9 cellular contexts compared by ENCODE assay signal in genomic region chr9:107548298-107549142, GRCh38. TPM values are rescaled to one million over a fixed set of nuclear protein-coding genes. Genes with fewer than 3 reads are reported as not detected.
DNase-seq lines count a peak whose midpoint lies in the region; ATAC-seq and TF ChIP-seq lines count a peak whose summit lies in the region.
"Had no signal": no experiment of that assay in that cellular context is flagged by ENCODE, and none has a peak within 500 bp of the region (broad histone marks: within the 10 kb centered on the region; RNA-seq: fewer than 3 reads in every experiment).

No MANE protein-coding gene starts in this region.

- H3K9me3 Mint-ChIP-seq in naive thymus-derived CD4-positive, alpha-beta T cell = peaks cover 0 to 9% (median 0%) of the 10 kb centered on the region in 11 donors
- no peaks in the 10 kb centered on the region for H3K9me3 Mint-ChIP-seq in stimulated activated memory B cell treated with anti-CD40 and anti-IgM and Interleukin-4, amounts not matched to agents 10 μg/mL and 1 μg/mL and 100 μg/mL, for 72 hours
- no peaks in the 10 kb centered on the region for H3K9me3 Mint-ChIP-seq in activated T-helper 2 cell treated with anti-CD3 and anti-CD28 coated beads, Interferon-gamma antibody, Interleukin-2, Interleukin-4, amounts not matched to agents 10 μg/mL and 5 μg/mL and 100 μg/mL, durations not matched to agents 14 hours and 24 hours and 36 hours

- no peaks in the 10 kb centered on the region for H3K27me3 ChIP-seq in BJ (ENCODE audit: control insufficient read depth, insufficient read depth, low read length)
- no peaks in the 10 kb centered on the region for H3K27me3 ChIP-seq in naive thymus-derived CD4-positive, alpha-beta T cell (ENCODE audit: control insufficient read depth in 2 of 2, insufficient read depth in 2 of 2, low read length in 2 of 2)

- H3K9me3 ChIP-seq in naive thymus-derived CD4-positive, alpha-beta T cell (ENCODE audit: control insufficient read depth in 2 of 3, low read length in 3 of 3) = no peaks in the 10 kb centered on the region

- no peak overlapping the region for H3K4me3 ChIP-seq in BJ (ENCODE audit: low read depth, low read length)
- H3K4me3 ChIP-seq in naive thymus-derived CD4-positive, alpha-beta T cell (ENCODE audit: low read length) = no peak overlapping the region

- TF ChIP-seq CTCF in BJ (IDR thresholded peaks at IDR 0.05; ENCODE audit: insufficient read depth, low read depth, low read length) = no peak

- POLR2A ChIA-PET in BJ (lab: Charles Lee) = no interaction called here
- POLR2A ChIA-PET in naive thymus-derived CD4-positive, alpha-beta T cell (lab: Charles Lee) = no interaction called here

- H3K4me1 Mint-ChIP-seq in naive thymus-derived CD4-positive, alpha-beta T cell = peaks cover 0 to 4% (median 0%) of the 10 kb centered on the region in 7 donors
- peaks cover 6% of the 10 kb centered on the region for H3K4me1 Mint-ChIP-seq in stimulated activated memory B cell treated with anti-CD40 and anti-IgM and Interleukin-4, amounts not matched to agents 10 μg/mL and 1 μg/mL and 100 μg/mL, for 72 hours
- no peaks in the 10 kb centered on the region for H3K4me1 Mint-ChIP-seq in activated T-helper 2 cell treated with anti-CD3 and anti-CD28 coated beads, Interferon-gamma antibody, Interleukin-2, Interleukin-4, amounts not matched to agents 10 μg/mL and 5 μg/mL and 100 μg/mL, durations not matched to agents 14 hours and 24 hours and 36 hours (ENCODE audit: low read depth)

- H3K27ac Mint-ChIP-seq in naive thymus-derived CD4-positive, alpha-beta T cell = no peak overlapping the region
- no peak overlapping the region for H3K27ac Mint-ChIP-seq in stimulated activated memory B cell treated with anti-CD40 and anti-IgM and Interleukin-4, amounts not matched to agents 10 μg/mL and 1 μg/mL and 100 μg/mL, for 72 hours
- no peak overlapping the region for H3K27ac Mint-ChIP-seq in activated T-helper 2 cell treated with anti-CD3 and anti-CD28 coated beads, Interferon-gamma antibody, Interleukin-2, Interleukin-4, amounts not matched to agents 10 μg/mL and 5 μg/mL and 100 μg/mL, durations not matched to agents 14 hours and 24 hours and 36 hours

- no peaks in the 10 kb centered on the region for H3K36me3 ChIP-seq in BJ (ENCODE audit: control insufficient read depth, insufficient read depth, low read length)
- no peaks in the 10 kb centered on the region for H3K36me3 ChIP-seq in naive thymus-derived CD4-positive, alpha-beta T cell (ENCODE audit: control insufficient read depth in 2 of 3, insufficient read depth in 3 of 3, low read length in 3 of 3)

- intact Hi-C loops in naive thymus-derived CD4-positive, alpha-beta T cell (cut with micrococcal nuclease) = no loop called here
- intact Hi-C loops in activated T-helper 2 cell treated with anti-CD3 and anti-CD28 coated beads, Interferon-gamma antibody, Interleukin-2, Interleukin-4, amounts not matched to agents 10 μg/mL and 5 μg/mL and 100 μg/mL, durations not matched to agents 14 hours and 24 hours and 36 hours (cut with micrococcal nuclease) = no loop called here

- no peaks in the 10 kb centered on the region for H3K36me3 Mint-ChIP-seq in naive thymus-derived CD4-positive, alpha-beta T cell
- H3K36me3 Mint-ChIP-seq in stimulated activated memory B cell treated with anti-CD40 and anti-IgM and Interleukin-4, amounts not matched to agents 10 μg/mL and 1 μg/mL and 100 μg/mL, for 72 hours = no peaks in the 10 kb centered on the region
- H3K36me3 Mint-ChIP-seq in activated T-helper 2 cell treated with anti-CD3 and anti-CD28 coated beads, Interferon-gamma antibody, Interleukin-2, Interleukin-4, amounts not matched to agents 10 μg/mL and 5 μg/mL and 100 μg/mL, durations not matched to agents 14 hours and 24 hours and 36 hours (ENCODE audit: low read depth) = no peaks in the 10 kb centered on the region

- no peak overlapping the region for H3K27ac ChIP-seq in naive thymus-derived CD4-positive, alpha-beta T cell (ENCODE audit: low read depth, low read length)

- no peak overlapping the region for H3K4me3 Mint-ChIP-seq in naive thymus-derived CD4-positive, alpha-beta T cell
- no peak overlapping the region for H3K4me3 Mint-ChIP-seq in stimulated activated memory B cell treated with anti-CD40 and anti-IgM and Interleukin-4, amounts not matched to agents 10 μg/mL and 1 μg/mL and 100 μg/mL, for 72 hours
- no peak overlapping the region for H3K4me3 Mint-ChIP-seq in activated T-helper 2 cell treated with anti-CD3 and anti-CD28 coated beads, Interferon-gamma antibody, Interleukin-2, Interleukin-4, amounts not matched to agents 10 μg/mL and 5 μg/mL and 100 μg/mL, durations not matched to agents 14 hours and 24 hours and 36 hours (ENCODE audit: low read depth)

- H3K4me1 ChIP-seq in naive thymus-derived CD4-positive, alpha-beta T cell (ENCODE audit: control insufficient read depth in 2 of 2, insufficient read depth in 2 of 2, low read length in 2 of 2) = no peaks in the 10 kb centered on the region

- peak; percentile 78 for DNase-seq in BJ (ENCODE audit: low read depth)
- peak; percentile 71 for DNase-seq in NCI-H226
- peak; percentile 68 to 82 for DNase-seq in dermis microvascular lymphatic vessel endothelial cell (ENCODE audit: low read depth in 2 of 2)
- DNase-seq in naive thymus-derived CD4-positive, alpha-beta T cell = no peak
- no peak for DNase-seq in activated CD4-positive, alpha-beta T cell treated with anti-CD3 and anti-CD28 coated beads for 1 hour
- no peak for DNase-seq in activated T-helper 2 cell treated with anti-CD3 and anti-CD28 coated beads, Interferon-gamma antibody, Interleukin-2, Interleukin-4, amounts not matched to agents 10 μg/mL and 5 μg/mL and 100 μg/mL, durations not matched to agents 14 hours and 24 hours and 36 hours (ENCODE audit: low spot score)
- no peak for DNase-seq in activated T-cell treated with anti-CD3 and anti-CD28 coated beads, Interleukin-2, amount 50 U/mL, for 1 hour
- DNase-seq: NCI-H748 treated with DMSO at 0.1 percent for 48 hours had no signal

- peaks cover 0 to 14% (median 7%) of the 10 kb centered on the region in 5 donors for H3K27me3 Mint-ChIP-seq in naive thymus-derived CD4-positive, alpha-beta T cell
- peaks cover 10% of the 10 kb centered on the region for H3K27me3 Mint-ChIP-seq in stimulated activated memory B cell treated with anti-CD40 and anti-IgM and Interleukin-4, amounts not matched to agents 10 μg/mL and 1 μg/mL and 100 μg/mL, for 72 hours
- no peaks in the 10 kb centered on the region for H3K27me3 Mint-ChIP-seq in activated T-helper 2 cell treated with anti-CD3 and anti-CD28 coated beads, Interferon-gamma antibody, Interleukin-2, Interleukin-4, amounts not matched to agents 10 μg/mL and 5 μg/mL and 100 μg/mL, durations not matched to agents 14 hours and 24 hours and 36 hours (ENCODE audit: low read depth)

- CTCF ChIA-PET in BJ (lab: Yijun Ruan, JAX) = no interaction called here
- CTCF ChIA-PET in naive thymus-derived CD4-positive, alpha-beta T cell (lab: Charles Lee) = no interaction called here

- peak; percentile 70 for ATAC-seq in naive thymus-derived CD4-positive, alpha-beta T cell
- ATAC-seq in stimulated activated memory B cell treated with anti-CD40 and anti-IgM and Interleukin-4, amounts not matched to agents 10 μg/mL and 1 μg/mL and 100 μg/mL, for 72 hours = no peak

RNA-seq across cellular contexts. Expression of gene KLF4, which starts 59.0 kb away (rescaled TPM):
- polyA plus RNA-seq in BJ (2011; rRNA removed) = 4.3 and 5.2 TPM in 2 replicates
- polyA minus RNA-seq in BJ (2011; rRNA and poly(A)+ RNA removed) = 3.5 and 4.3 TPM in 2 replicates
- total RNA-seq in dermis microvascular lymphatic vessel endothelial cell = 0.77 and 3.7 TPM in 2 replicates
- total RNA-seq in naive thymus-derived CD4-positive, alpha-beta T cell = 100 to 1,000 TPM in 1 of 5 experiments, 10 to 100 TPM in 1, 1 to 10 TPM in 1, under 1 TPM in 2; 0.29 to 266 (median 1.0) TPM
- polyA plus RNA-seq in naive thymus-derived CD4-positive, alpha-beta T cell = not detected
- 0.52 and 1.4 TPM in 2 replicates for total RNA-seq in activated T-helper 2 cell treated with anti-CD3 and anti-CD28 coated beads, Interferon-gamma antibody, Interleukin-2, Interleukin-4, amounts not matched to agents 10 μg/mL and 5 μg/mL and 100 μg/mL, durations not matched to agents 14 hours and 24 hours and 36 hours

Comparison
In these comparisons a context has a peak if more than half of its experiments do, and no peak if none do; other contexts are left out.
1. DNase-seq: peak in BJ (single experiment), NCI-H226 (single experiment) and dermis microvascular lymphatic vessel endothelial cell (2 of 2); none in naive thymus-derived CD4-positive, alpha-beta T cell (0 of 9), activated CD4-positive, alpha-beta T cell treated with anti-CD3 and anti-CD28 coated beads for 1 hour (single experiment), activated T-helper 2 cell treated with anti-CD3 and anti-CD28 coated beads, Interferon-gamma antibody, Interleukin-2, Interleukin-4, amounts not matched to agents 10 μg/mL and 5 μg/mL and 100 μg/mL, durations not matched to agents 14 hours and 24 hours and 36 hours (single experiment) and activated T-cell treated with anti-CD3 and anti-CD28 coated beads, Interleukin-2, amount 50 U/mL, for 1 hour (single experiment).